8 cellular contexts compared by ENCODE assay signal in the genomic region with DNA sequence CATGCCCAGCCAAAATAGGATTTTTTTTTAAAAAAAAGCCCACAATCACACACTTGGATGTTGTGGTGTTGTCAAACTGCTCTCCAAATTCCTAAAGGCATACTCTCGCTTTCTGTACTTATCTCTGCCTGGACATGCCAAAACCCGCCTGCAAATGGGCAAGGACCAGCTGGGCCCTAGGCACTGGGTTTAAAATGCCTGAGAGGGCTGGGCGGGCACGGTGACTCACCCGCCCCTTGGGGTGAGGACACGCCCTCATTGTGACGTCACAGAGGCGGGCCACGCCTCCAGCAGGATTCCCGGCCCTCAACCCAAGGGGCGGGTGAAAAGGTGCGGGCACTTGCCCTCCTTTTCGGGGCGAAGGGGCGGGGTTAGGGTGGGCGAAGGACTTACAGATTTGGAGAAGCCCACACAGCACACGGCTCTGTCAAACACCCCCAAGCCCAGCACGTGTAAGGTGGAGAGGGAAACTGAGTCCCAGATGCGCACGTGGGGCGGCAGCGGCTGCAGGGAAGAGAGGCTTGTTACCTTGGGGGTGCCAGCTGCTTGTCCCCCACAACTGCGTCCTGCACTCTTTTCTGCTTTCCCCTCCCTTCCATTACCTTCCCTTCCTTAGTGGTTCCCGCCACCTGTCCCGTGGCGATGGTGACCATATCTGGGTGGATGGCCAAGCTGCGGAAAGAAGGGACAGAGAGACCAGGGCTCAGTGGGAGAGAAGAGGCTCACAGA. TPM values are rescaled to one million over a fixed set of nuclear protein-coding genes. Genes with fewer than 3 reads are reported as not detected.
DNase-seq lines count a peak whose midpoint lies in the region; ATAC-seq, FAIRE-seq and TF ChIP-seq lines count a peak whose summit lies in the region.

No MANE protein-coding gene starts in this region.

- no peaks in the 10 kb centered on the region for H3K23me2 ChIP-seq in H9 (ENCODE audit: insufficient read length, low read depth, low read length, poor library complexity, severe bottlenecking)

- in situ Hi-C loops in ACHN (cut with HindIII; ENCODE audit: low pct_ligation_motif_present, low pct_unique_long_range_greater_than_20kb, low sequenced_read_pairs), result no loop called here

- H3K36me3 Mint-ChIP-seq in H9 (ENCODE audit: insufficient read depth in 1 of 3, low read depth in 3 of 3) (peaks cover 0 to 12% (median 11%) of the 10 kb centered on the region in 3 experiments; a peak in 4 of 7 replicates), astrocyte (ENCODE audit: low read depth, unreplicated experiment) (peaks cover 2% of the 10 kb centered on the region)

- no peak overlapping the region for H2AK5ac ChIP-seq in H9 (ENCODE audit: insufficient read length, low read length)

- no peak overlapping the region for H2BK20ac ChIP-seq in H9 (ENCODE audit: low read depth, low read length, poor library complexity, severe bottlenecking)

- H3K79me2 ChIP-seq in H9 (ENCODE audit: insufficient read depth, low read length) (no peaks in the 10 kb centered on the region), astrocyte (ENCODE audit: insufficient read depth, low read length) (no peaks in the 10 kb centered on the region)

- H3K4ac ChIP-seq in H9 (ENCODE audit: low read depth, low read length), result no peak overlapping the region

- no peaks in the 10 kb centered on the region for H3K36me3 ChIP-seq in astrocyte (ENCODE audit: insufficient read depth, low read length)

- DNase-seq in ACHN (peak; percentile 85), H9 (peak; percentile 94), RPMI7951 (ENCODE audit: low read depth) (peak; percentile 88), astrocyte (ENCODE audit: low read depth) (peak; percentile 87), right cardiac atrium (peak; percentile 81 to 90 (median 84))
- peak; percentile 57 for DNase-seq in stimulated activated CD4-positive, alpha-beta T cell treated with anti-CD3 and anti-CD28 coated beads, Interleukin-12 subunit alpha, Interleukin-12 subunit beta, amount 100 ng/mL, for 4 hours

- ATAC-seq in right cardiac atrium (peak; percentile 90 to 95), GM19467 (IDR thresholded peaks at IDR 0.05; ENCODE audit: unreplicated experiment) (no peak), GM19455 (IDR thresholded peaks at IDR 0.05; ENCODE audit: unreplicated experiment) (no peak)

- no peak overlapping the region for H3K23ac ChIP-seq in H9 (ENCODE audit: insufficient read length, low read depth, low read length)

- peak overlapping the region; percentile 7 to 62; a peak in 4 of 5 replicates for H3K4me3 Mint-ChIP-seq in H9
- peak overlapping the region; percentile 45 for H3K4me3 Mint-ChIP-seq in astrocyte (ENCODE audit: unreplicated experiment)

- no CpG with 5 or more reads among the region's 27 CpGs for WGBS in H9 (ENCODE audit: extremely low coverage, insufficient read length, low lambda C conversion rate)
- 46% methylated on average over 27 of the region's 27 CpGs for WGBS in right cardiac atrium

- H3K27me3 ChIP-seq in H9 (ENCODE audit: insufficient read depth, low read length) (no peaks in the 10 kb centered on the region), astrocyte (ENCODE audit: insufficient read depth, low read length) (no peaks in the 10 kb centered on the region), right cardiac atrium (ENCODE audit: control insufficient read depth, insufficient read depth) (no peaks in the 10 kb centered on the region)

- H2AFZ ChIP-seq in H9 (ENCODE audit: low read length), result no peak overlapping the region
- no peak overlapping the region for H2AFZ ChIP-seq in astrocyte (ENCODE audit: low read depth, low read length)

- intact Hi-C loops in right cardiac atrium (cut with DNase I), result no loop called here

- H3K4me1 ChIP-seq in H9 (ENCODE audit: insufficient read depth, low read length), result no peaks in the 10 kb centered on the region; the same call in 1 of the 2 replicates
- H3K4me1 ChIP-seq in astrocyte (ENCODE audit: insufficient read depth, low read length), result peaks cover 10% of the 10 kb centered on the region
- H3K4me1 ChIP-seq in right cardiac atrium (ENCODE audit: control insufficient read depth, insufficient read depth, low read length), result no peaks in the 10 kb centered on the region

- peaks cover 15 to 25% of the 10 kb centered on the region in 2 experiments for H3K4me1 Mint-ChIP-seq in H9
- H3K4me1 Mint-ChIP-seq in astrocyte (ENCODE audit: low read depth, unreplicated experiment), result peaks cover 5% of the 10 kb centered on the region

- H3K27ac ChIP-seq in H9 (ENCODE audit: insufficient read length, low read depth, low read length) (no peak overlapping the region), astrocyte (ENCODE audit: low read depth, low read length) (peak overlapping the region; percentile 70), right cardiac atrium (ENCODE audit: low read length) (no peak overlapping the region)

- no peak for TF ChIP-seq CTCF in H9 (conservative IDR thresholded peaks at IDR 0.05)
- TF ChIP-seq CTCF in astrocyte (IDR thresholded peaks at IDR 0.05; ENCODE audit: insufficient read depth, low read depth, low read length), result no peak

- no peak overlapping the region for H4K8ac ChIP-seq in H9 (replicated peaks; ENCODE audit: insufficient read length, low read depth, low read length)

- H3K14ac ChIP-seq in H9 (ENCODE audit: insufficient read depth, low read length), result no peak overlapping the region

- H2BK15ac ChIP-seq in H9 (ENCODE audit: low read depth, low read length), result no peak overlapping the region

- H3K4me3 ChIP-seq in astrocyte (ENCODE audit: insufficient read depth, low read depth, low read length) (no peak overlapping the region), right cardiac atrium (ENCODE audit: low read length) (no peak overlapping the region)

- H3K4me2 ChIP-seq in H9 (ENCODE audit: insufficient read depth, insufficient read length, low read length) (peak overlapping the region; percentile 47), astrocyte (ENCODE audit: low read length) (peak overlapping the region; percentile 9)

- H3K56ac ChIP-seq in H9 (ENCODE audit: insufficient read length, low read depth, low read length), result no peak overlapping the region

- H3K18ac ChIP-seq in H9 (ENCODE audit: insufficient read length, low read depth, low read length), result no peak overlapping the region

- no peak overlapping the region for H3K9ac ChIP-seq in H9 (ENCODE audit: extremely low read depth, insufficient read length, low read length)
- peak overlapping the region; percentile 3 for H3K9ac ChIP-seq in astrocyte (ENCODE audit: low read length)

- H3K27me3 Mint-ChIP-seq in H9 (ENCODE audit: low read depth), result no peaks in the 10 kb centered on the region
- no peaks in the 10 kb centered on the region for H3K27me3 Mint-ChIP-seq in astrocyte (ENCODE audit: low read depth, unreplicated experiment)

- H4K5ac ChIP-seq in H9 (ENCODE audit: insufficient read length, low read depth, low read length), result no peak overlapping the region

- no peak for FAIRE-seq in astrocyte (lab: Jason Lieb, UNC)

- H3K9me3 ChIP-seq in H9 (ENCODE audit: control insufficient read depth, low read depth, low read length) (no peaks in the 10 kb centered on the region), astrocyte (ENCODE audit: insufficient read depth, low read depth, low read length) (no peaks in the 10 kb centered on the region), right cardiac atrium (ENCODE audit: control insufficient read depth, low read length) (no peaks in the 10 kb centered on the region)

- no peak overlapping the region for H2BK120ac ChIP-seq in H9 (ENCODE audit: low read depth, low read length, poor library complexity, severe bottlenecking)

- no peaks in the 10 kb centered on the region for H3K79me1 ChIP-seq in H9 (ENCODE audit: insufficient read depth, low read depth, low read length, poor library complexity, severe bottlenecking)

- H4K20me1 ChIP-seq in H9 (ENCODE audit: control insufficient read depth, insufficient read depth, insufficient read length), result no peaks in the 10 kb centered on the region
- H4K20me1 ChIP-seq in astrocyte (ENCODE audit: insufficient read depth, low read length), result no peaks in the 10 kb centered on the region

- no peak overlapping the region for H2BK5ac ChIP-seq in H9 (ENCODE audit: insufficient read length, low read length)

- H3K9me3 Mint-ChIP-seq in H9 (no peaks in the 10 kb centered on the region), astrocyte (ENCODE audit: unreplicated experiment) (no peaks in the 10 kb centered on the region)

- no peak overlapping the region for H3T11ph ChIP-seq in H9 (ENCODE audit: low read length)

- H3K27ac Mint-ChIP-seq in H9 (peak overlapping the region in 2 of 3 experiments; percentile 95 to 98; a peak in 4 of 7 replicates), astrocyte (ENCODE audit: unreplicated experiment) (peak overlapping the region; percentile 84)

- no peak overlapping the region for H4K91ac ChIP-seq in H9 (ENCODE audit: insufficient read length, low read depth, low read length)

- no peak overlapping the region for H2BK12ac ChIP-seq in H9 (ENCODE audit: insufficient read length, low read depth, low read length)

RNA-seq across cellular contexts. Expression of a gene that starts 6.6 kb away (rescaled TPM):
- total RNA-seq in H9 (2021), result 19.1 and 22.6 TPM in 2 replicates
- total RNA-seq in RPMI7951 (2014; rRNA removed; shearing (Covaris generic)), result 14.4 and 20.2 TPM in 2 replicates
- total RNA-seq in astrocyte, result 24.6 and 27.8 TPM in 2 replicates
- total RNA-seq in right cardiac atrium, result 10 to 100 TPM; 25.2 to 37.9 (median 33.7) TPM
- polyA plus RNA-seq in right cardiac atrium, result 19.0 TPM

RNA-seq across cellular contexts. Expression of a gene that starts 30.6 kb away (rescaled TPM):
- total RNA-seq in H9 (2021) (0.07 TPM in 1 of 2 replicates, not detected in the other), astrocyte (0.14 and 0.30 TPM in 2 replicates), right cardiac atrium (10 to 100 TPM in 1 of 4 donors, 1 to 10 TPM in 3; 3.7 to 11.3 (median 4.7) TPM)
- 0.10 TPM in 1 of 2 replicates, not detected in the other for total RNA-seq in RPMI7951 (2014; rRNA removed; shearing (Covaris generic))
- 7.7 TPM for polyA plus RNA-seq in right cardiac atrium

RNA-seq across cellular contexts. Expression of a gene that starts 35.4 kb away (rescaled TPM):
- total RNA-seq in H9 (2021) (0.55 and 0.61 TPM in 2 replicates), astrocyte (4.4 and 4.6 TPM in 2 replicates), right cardiac atrium (10 to 100 TPM in 3 of 4 donors, 1 to 10 TPM in 1; 8.5 to 16.7 (median 12.5) TPM)
- total RNA-seq in RPMI7951 (2014; rRNA removed; shearing (Covaris generic)), result not detected in 2 replicates
- 8.7 TPM for polyA plus RNA-seq in right cardiac atrium

RNA-seq across cellular contexts. Expression of a gene that starts 48.0 kb away (rescaled TPM):
- total RNA-seq in H9 (2021) (13.0 and 14.7 TPM in 2 replicates), astrocyte (12.4 and 12.8 TPM in 2 replicates), right cardiac atrium (10 to 100 TPM; 20.7 to 27.6 (median 24.1) TPM)
- 5.2 and 8.4 TPM in 2 replicates for total RNA-seq in RPMI7951 (2014; rRNA removed; shearing (Covaris generic))
- polyA plus RNA-seq in right cardiac atrium, result 17.5 TPM

RNA-seq across cellular contexts. Expression of a gene that starts 59.1 kb away (rescaled TPM):
- total RNA-seq in H9 (2021), result 793 and 808 TPM in 2 replicates
- total RNA-seq in RPMI7951 (2014; rRNA removed; shearing (Covaris generic)), result 474 and 568 TPM in 2 replicates
- 416 and 459 TPM in 2 replicates for total RNA-seq in astrocyte
- total RNA-seq in right cardiac atrium, result 100 to 1,000 TPM; 246 to 297 (median 285) TPM
- polyA plus RNA-seq in right cardiac atrium, result 281 TPM

Comparison
In these comparisons a context has a peak if more than half of its experiments do, and no peak if none do; other contexts are left out.
1. ATAC-seq: peak in right cardiac atrium (2 of 2); none in GM19467 (single experiment) and GM19455 (single experiment).
2. Peak in every context shown above with its lines, with median percentiles within 50 percentile points of each other: DNase-seq.